ENCODE assay signal across 24 cellular contexts in the genomic region with DNA sequence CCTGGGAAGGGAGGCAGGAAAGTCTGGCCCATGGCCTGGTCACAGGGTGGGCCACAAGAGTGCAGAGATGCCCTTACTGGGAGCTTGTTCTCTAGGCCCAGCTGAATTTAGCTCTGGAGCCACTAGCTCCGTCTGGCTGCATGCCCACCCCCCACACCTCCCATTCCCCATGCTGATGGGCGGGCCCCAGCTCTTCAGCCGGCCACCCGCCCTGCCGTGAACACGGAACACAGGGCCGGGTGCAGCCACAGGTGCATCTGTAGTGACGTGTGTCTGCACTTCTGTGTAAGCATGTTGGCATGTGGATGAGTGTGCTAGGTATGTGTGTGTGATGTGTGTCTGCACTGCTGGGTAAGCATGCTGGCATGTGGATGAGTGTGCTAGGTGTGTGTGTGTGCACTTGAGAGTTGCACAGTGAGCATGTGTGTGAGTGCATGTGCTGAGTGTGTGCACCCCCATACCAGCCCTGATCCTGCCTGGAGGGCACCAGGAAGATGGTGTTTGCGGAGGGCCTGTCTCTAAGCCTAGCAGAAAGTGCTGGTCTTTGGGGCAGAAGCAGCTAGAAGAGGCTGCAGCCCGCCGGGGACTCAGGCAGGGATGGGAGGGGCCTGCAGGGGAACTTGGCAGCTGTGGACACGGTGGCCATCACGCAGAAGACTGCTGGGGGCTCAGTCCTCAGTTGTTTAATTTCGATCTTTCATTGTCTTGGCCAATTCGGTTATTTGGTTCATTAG.
"Had no signal": no experiment of that assay in that cellular context is flagged by ENCODE, and none has a peak within 500 bp of the region (broad histone marks: within the 10 kb centered on the region; RNA-seq: fewer than 3 reads in every experiment).

No MANE protein-coding gene starts in this region.

- H3K36me3 ChIP-seq: breast epithelium, gastroesophageal sphincter, heart left ventricle, neural progenitor cell, ovary, tibial nerve had no signal

- H3K27ac Mint-ChIP-seq: activated CD4-positive, alpha-beta memory T cell treated with anti-CD3 and anti-CD28 coated beads, Interleukin-2, amount 10 ng/mL, durations not matched to agents 7 days and 5 days; activated T-cell treated with anti-CD3 and anti-CD28 coated beads, Interleukin-2, amount 50 U/mL, for 24 hours; naive thymus-derived CD4-positive, alpha-beta T cell; neural progenitor cell; T-cell had no signal

- H3K27me3 ChIP-seq: heart left ventricle, neural progenitor cell, ovary, tibial nerve had no signal

- H3K4me1 ChIP-seq: breast epithelium, gastroesophageal sphincter, neural progenitor cell, tibial nerve had no signal

- ATAC-seq: esophagus mucosa; gastroesophageal sphincter; naive thymus-derived CD4-positive, alpha-beta T cell had no signal

- H3K36me3 Mint-ChIP-seq: naive thymus-derived CD4-positive, alpha-beta T cell; neural progenitor cell; T-cell had no signal

- H3K4me3 Mint-ChIP-seq: activated CD4-positive, alpha-beta memory T cell treated with anti-CD3 and anti-CD28 coated beads, Interleukin-2, amount 10 ng/mL, durations not matched to agents 7 days and 5 days; activated T-cell treated with anti-CD3 and anti-CD28 coated beads, Interleukin-2, amount 50 U/mL, for 24 hours; naive thymus-derived CD4-positive, alpha-beta T cell; neural progenitor cell; T-cell had no signal

- H3K4me1 Mint-ChIP-seq: activated CD4-positive, alpha-beta memory T cell treated with anti-CD3 and anti-CD28 coated beads, Interleukin-2, amount 10 ng/mL, durations not matched to agents 7 days and 5 days; T-cell had no signal

- H3K9me3 Mint-ChIP-seq: activated CD4-positive, alpha-beta memory T cell treated with anti-CD3 and anti-CD28 coated beads, Interleukin-2, amount 10 ng/mL, durations not matched to agents 7 days and 5 days; activated T-cell treated with anti-CD3 and anti-CD28 coated beads, Interleukin-2, amount 50 U/mL, for 24 hours; naive thymus-derived CD4-positive, alpha-beta T cell; neural progenitor cell; T-cell had no signal

- H3K9me3 ChIP-seq: breast epithelium, gastroesophageal sphincter, heart left ventricle, ovary, tibial nerve had no signal

- DNase-seq: activated CD4-positive, alpha-beta memory T cell treated with anti-CD3 and anti-CD28 coated beads, Interleukin-2, amount 10 ng/mL, durations not matched to agents 7 days and 5 days; activated CD4-positive, alpha-beta T cell treated with anti-CD3 and anti-CD28 coated beads for 48 hours; activated CD4-positive, CD25-positive, alpha-beta regulatory T cell; activated naive CD4-positive, alpha-beta T cell treated with anti-CD3 and anti-CD28 coated beads, Interleukin-2, amount 50 U/mL, for 16 hours; activated T-cell treated with anti-CD3 and anti-CD28 coated beads, Interleukin-2, amount 50 U/mL, for 24 hours; aorta; effector CD4-positive, alpha-beta T cell; kidney glomerular epithelial cell; mesendoderm; naive thymus-derived CD4-positive, alpha-beta T cell; stimulated activated CD4-positive, alpha-beta T cell treated with anti-CD3 and anti-CD28 coated beads, Interleukin-12 subunit alpha, Interleukin-12 subunit beta, amount 100 ng/mL, for 4 hours; stimulated activated CD4-positive, alpha-beta T cell treated with anti-CD3 and anti-CD28 coated beads, Interleukin-2, amount 100 ng/mL, for 24 hours; stimulated activated naive CD4-positive, alpha-beta T cell treated with Interleukin-2 at 50 U/mL for 16 hours; substantia nigra; T-cell; T-helper 9 cell had no signal

- H3K4me3 ChIP-seq: breast epithelium, gastroesophageal sphincter, heart left ventricle, neural progenitor cell, ovary, SK-N-MC, tibial nerve had no signal

- H3K27me3 Mint-ChIP-seq: activated CD4-positive, alpha-beta memory T cell treated with anti-CD3 and anti-CD28 coated beads, Interleukin-2, amount 10 ng/mL, durations not matched to agents 7 days and 5 days; activated T-cell treated with anti-CD3 and anti-CD28 coated beads, Interleukin-2, amount 50 U/mL, for 24 hours; T-cell had no signal

- H3K9ac ChIP-seq: neural progenitor cell had no signal
